In the genomic region with DNA sequence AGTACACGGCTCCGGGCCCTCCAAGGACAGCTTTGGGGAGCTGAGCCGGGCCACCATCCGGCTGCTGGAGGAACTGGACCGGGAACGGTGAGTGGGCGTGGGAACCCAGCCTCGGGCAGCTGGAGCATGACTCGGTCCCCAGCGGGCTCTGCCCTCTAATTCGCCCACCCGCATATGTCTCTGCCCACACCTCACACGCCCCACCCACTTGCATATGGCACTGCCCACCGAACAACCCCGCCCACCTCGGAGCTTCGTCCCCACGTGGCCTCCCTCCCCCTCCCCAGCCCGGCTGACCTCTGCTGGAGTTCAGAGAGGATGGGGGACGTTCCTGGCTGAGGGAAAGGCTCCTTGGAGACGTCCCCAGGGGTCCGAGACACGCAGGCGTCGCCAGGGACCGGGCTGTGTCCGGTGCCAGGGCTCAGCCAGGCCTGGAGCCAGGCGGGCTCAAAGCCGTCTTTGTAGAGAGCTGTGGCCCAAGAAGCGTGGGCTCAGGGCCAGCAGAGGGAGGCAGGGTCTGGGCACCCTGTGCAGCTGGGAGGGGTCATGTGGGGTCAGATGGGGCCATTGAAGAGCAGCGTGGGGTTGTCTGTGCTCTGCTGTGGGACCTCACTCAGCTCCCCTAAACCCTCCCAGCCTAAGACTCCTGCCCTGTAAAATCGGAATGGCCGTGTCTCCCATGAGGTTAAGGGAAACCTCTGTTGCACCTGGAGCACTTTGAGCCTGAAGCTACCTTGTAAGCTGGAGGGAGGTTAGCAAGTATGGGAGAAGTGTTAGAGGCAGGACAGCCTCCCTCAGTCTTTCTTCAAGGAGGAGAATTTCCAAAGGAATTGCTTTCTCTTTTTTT, we compare ENCODE assay signal across 1 cellular context.
A peak's percentile ranks its signal among the peaks of the same experiment; 100 is the strongest.
TF ChIP-seq lines count a peak whose summit lies in the region.

No MANE protein-coding gene starts in this region.

TF ChIP-seq in K562, 482 proteins besides CTCF, POLR2A, EP300 and RAD21 (continues in another document):
- TF ChIP-seq, protein P1, sequence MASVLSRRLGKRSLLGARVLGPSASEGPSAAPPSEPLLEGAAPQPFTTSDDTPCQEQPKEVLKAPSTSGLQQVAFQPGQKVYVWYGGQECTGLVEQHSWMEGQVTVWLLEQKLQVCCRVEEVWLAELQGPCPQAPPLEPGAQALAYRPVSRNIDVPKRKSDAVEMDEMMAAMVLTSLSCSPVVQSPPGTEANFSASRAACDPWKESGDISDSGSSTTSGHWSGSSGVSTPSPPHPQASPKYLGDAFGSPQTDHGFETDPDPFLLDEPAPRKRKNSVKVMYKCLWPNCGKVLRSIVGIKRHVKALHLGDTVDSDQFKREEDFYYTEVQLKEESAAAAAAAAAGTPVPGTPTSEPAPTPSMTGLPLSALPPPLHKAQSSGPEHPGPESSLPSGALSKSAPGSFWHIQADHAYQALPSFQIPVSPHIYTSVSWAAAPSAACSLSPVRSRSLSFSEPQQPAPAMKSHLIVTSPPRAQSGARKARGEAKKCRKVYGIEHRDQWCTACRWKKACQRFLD (CRISPR knock-in tag; IDR thresholded peaks at IDR 0.05), result no peak
- TF ChIP-seq, protein P2, sequence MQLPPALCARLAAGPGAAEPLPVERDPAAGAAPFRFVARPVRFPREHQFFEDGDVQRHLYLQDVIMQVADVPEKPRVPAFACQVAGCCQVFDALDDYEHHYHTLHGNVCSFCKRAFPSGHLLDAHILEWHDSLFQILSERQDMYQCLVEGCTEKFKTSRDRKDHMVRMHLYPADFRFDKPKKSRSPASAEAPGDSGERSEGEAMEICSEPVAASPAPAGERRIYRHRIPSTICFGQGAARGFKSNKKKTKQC (CRISPR knock-in tag; IDR thresholded peaks at IDR 0.05), result no peak
- TF ChIP-seq, protein P3, sequence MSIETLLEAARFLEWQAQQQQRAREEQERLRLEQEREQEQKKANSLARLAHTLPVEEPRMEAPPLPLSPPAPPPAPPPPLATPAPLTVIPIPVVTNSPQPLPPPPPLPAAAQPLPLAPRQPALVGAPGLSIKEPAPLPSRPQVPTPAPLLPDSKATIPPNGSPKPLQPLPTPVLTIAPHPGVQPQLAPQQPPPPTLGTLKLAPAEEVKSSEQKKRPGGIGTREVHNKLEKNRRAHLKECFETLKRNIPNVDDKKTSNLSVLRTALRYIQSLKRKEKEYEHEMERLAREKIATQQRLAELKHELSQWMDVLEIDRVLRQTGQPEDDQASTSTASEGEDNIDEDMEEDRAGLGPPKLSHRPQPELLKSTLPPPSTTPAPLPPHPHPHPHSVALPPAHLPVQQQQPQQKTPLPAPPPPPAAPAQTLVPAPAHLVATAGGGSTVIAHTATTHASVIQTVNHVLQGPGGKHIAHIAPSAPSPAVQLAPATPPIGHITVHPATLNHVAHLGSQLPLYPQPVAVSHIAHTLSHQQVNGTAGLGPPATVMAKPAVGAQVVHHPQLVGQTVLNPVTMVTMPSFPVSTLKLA (conservative IDR thresholded peaks at IDR 0.05), result peak in 1 of 2 experiments; percentile 52; a peak in 3 of 4 replicates
- no peak for TF ChIP-seq ZNF436 (CRISPR knock-in tag; IDR thresholded peaks at IDR 0.05)
- no peak for TF ChIP-seq NFE2 (IDR thresholded peaks at IDR 0.05; ENCODE audit: low read depth)
- peak; percentile 63 for TF ChIP-seq POLR2G (IDR thresholded peaks at IDR 0.05; ENCODE audit: low read depth, low read length)
- no peak for TF ChIP-seq RHOXF2B (CRISPR knock-in tag; conservative IDR thresholded peaks at IDR 0.05)
- no peak for TF ChIP-seq HSF4 (CRISPR knock-in tag; IDR thresholded peaks at IDR 0.05; ENCODE audit: borderline replicate concordance)
- TF ChIP-seq, protein P4, sequence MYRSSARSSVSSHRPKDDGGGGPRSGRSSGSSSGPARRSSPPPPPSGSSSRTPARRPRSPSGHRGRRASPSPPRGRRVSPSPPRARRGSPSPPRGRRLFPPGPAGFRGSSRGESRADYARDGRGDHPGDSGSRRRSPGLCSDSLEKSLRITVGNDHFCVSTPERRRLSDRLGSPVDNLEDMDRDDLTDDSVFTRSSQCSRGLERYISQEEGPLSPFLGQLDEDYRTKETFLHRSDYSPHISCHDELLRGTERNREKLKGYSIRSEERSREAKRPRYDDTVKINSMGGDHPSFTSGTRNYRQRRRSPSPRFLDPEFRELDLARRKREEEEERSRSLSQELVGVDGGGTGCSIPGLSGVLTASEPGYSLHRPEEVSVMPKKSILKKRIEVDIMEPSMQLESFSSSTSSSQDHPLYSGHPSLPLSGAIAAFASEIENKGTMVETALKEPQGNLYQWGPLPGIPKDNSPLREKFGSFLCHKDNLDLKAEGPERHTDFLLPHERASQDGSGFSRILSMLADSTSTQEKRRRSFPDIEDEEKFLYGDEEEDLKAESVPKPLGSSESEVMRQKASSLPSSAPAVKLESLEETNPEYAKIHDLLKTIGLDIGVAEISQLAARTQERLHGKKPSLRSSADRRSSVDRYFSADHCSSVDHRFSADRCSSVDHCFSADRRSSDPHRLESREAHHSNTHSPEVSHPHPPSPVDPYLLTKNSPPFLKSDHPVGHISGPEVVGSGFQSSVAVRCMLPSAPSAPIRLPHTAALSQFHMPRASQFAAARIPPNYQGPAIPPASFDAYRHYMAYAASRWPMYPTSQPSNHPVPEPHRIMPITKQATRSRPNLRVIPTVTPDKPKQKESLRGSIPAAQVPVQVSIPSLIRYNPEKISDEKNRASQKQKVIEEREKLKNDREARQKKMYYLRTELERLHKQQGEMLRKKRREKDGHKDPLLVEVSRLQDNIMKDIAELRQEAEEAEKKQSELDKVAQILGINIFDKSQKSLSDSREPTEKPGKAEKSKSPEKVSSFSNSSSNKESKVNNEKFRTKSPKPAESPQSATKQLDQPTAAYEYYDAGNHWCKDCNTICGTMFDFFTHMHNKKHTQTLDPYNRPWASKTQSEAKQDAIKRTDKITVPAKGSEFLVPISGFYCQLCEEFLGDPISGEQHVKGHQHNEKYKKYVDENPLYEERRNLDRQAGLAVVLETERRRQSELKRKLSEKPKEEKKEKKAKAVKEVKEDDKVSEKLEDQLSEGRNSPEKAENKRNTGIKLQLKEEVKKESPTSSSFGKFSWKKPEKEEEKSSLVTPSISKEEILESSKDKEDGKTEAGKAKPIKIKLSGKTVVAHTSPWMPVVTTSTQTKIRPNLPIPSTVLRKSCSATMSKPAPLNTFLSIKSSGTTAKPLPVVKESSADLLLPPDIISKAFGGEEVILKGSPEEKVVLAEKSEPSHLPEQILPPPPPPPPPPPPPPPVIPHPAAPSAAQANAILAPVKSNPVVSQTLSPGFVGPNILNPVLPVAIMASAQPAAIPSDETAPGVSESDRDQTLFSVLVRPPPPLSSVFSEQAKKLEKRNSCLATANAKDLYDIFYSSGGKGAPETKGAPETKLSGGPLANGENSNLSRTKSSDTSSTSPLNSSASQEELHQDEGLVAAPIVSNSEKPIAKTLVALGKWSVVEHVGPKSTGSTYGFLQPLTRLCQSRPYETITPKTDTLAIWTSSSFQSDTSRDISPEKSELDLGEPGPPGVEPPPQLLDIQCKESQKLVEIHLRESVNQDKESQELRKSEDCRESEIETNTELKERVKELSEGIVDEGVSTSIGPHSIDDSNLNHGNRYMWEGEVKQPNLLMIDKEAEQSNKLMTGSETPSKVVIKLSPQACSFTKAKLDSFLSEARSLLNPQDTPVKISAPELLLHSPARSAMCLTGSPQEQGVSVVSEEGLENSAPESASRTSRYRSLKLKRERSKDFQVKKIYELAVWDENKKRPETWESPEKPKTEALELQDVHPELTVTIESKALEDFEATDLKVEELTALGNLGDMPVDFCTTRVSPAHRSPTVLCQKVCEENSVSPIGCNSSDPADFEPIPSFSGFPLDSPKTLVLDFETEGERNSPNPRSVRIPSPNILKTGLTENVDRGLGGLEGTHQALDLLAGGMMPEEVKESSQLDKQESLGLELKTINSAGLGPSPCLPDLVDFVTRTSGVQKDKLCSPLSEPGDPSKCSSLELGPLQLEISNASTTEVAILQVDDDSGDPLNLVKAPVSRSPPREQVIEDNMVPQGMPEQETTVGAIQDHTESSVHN (IDR thresholded peaks at IDR 0.05; ENCODE audit: borderline replicate concordance in 1 of 2, low read depth in 1 of 2), result no peak
- TF ChIP-seq, protein P5, sequence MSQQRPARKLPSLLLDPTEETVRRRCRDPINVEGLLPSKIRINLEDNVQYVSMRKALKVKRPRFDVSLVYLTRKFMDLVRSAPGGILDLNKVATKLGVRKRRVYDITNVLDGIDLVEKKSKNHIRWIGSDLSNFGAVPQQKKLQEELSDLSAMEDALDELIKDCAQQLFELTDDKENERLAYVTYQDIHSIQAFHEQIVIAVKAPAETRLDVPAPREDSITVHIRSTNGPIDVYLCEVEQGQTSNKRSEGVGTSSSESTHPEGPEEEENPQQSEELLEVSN (IDR thresholded peaks at IDR 0.05; ENCODE audit: borderline replicate concordance in 1 of 2, extremely low read depth in 1 of 2, insufficient read depth in 1 of 2, insufficient read length in 1 of 2, low read depth in 1 of 2, low read length in 1 of 2, poor library complexity in 1 of 2, severe bottlenecking in 1 of 2), result peak in 1 of 2 experiments; percentile 48
- TF ChIP-seq, protein P6, sequence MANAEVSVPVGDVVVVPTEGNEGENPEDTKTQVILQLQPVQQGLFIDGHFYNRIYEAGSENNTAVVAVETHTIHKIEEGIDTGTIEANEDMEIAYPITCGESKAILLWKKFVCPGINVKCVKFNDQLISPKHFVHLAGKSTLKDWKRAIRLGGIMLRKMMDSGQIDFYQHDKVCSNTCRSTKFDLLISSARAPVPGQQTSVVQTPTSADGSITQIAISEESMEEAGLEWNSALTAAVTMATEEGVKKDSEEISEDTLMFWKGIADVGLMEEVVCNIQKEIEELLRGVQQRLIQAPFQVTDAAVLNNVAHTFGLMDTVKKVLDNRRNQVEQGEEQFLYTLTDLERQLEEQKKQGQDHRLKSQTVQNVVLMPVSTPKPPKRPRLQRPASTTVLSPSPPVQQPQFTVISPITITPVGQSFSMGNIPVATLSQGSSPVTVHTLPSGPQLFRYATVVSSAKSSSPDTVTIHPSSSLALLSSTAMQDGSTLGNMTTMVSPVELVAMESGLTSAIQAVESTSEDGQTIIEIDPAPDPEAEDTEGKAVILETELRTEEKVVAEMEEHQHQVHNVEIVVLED (CRISPR knock-in tag; IDR thresholded peaks at IDR 0.05), result no peak
- TF ChIP-seq ZNF347 (CRISPR knock-in tag; IDR thresholded peaks at IDR 0.05; ENCODE audit: low read depth), result no peak
- TF ChIP-seq, protein P7, sequence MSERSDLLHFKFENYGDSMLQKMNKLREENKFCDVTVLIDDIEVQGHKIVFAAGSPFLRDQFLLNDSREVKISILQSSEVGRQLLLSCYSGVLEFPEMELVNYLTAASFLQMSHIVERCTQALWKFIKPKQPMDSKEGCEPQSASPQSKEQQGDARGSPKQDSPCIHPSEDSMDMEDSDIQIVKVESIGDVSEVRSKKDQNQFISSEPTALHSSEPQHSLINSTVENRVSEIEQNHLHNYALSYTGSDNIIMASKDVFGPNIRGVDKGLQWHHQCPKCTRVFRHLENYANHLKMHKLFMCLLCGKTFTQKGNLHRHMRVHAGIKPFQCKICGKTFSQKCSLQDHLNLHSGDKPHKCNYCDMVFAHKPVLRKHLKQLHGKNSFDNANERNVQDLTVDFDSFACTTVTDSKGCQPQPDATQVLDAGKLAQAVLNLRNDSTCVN (CRISPR knock-in tag; IDR thresholded peaks at IDR 0.05), result no peak
- 0 out of 4 replicates have a peak, but pooled peaks of 1 of the 2 experiments have one; percentile 23 for TF ChIP-seq SIN3A (IDR thresholded peaks at IDR 0.05; ENCODE audit: borderline replicate concordance in 2 of 2, control insufficient read depth in 1 of 2, low read depth in 2 of 2, low read length in 2 of 2)
- peak; percentile 46 for TF ChIP-seq NFIC (IDR thresholded peaks at IDR 0.05)
- peak; percentile 2; the same call in 1 of the 2 replicates for TF ChIP-seq ZBTB7A (IDR thresholded peaks at IDR 0.05; ENCODE audit: borderline replicate concordance, control insufficient read depth, low read depth, low read length)
- TF ChIP-seq, protein P8, sequence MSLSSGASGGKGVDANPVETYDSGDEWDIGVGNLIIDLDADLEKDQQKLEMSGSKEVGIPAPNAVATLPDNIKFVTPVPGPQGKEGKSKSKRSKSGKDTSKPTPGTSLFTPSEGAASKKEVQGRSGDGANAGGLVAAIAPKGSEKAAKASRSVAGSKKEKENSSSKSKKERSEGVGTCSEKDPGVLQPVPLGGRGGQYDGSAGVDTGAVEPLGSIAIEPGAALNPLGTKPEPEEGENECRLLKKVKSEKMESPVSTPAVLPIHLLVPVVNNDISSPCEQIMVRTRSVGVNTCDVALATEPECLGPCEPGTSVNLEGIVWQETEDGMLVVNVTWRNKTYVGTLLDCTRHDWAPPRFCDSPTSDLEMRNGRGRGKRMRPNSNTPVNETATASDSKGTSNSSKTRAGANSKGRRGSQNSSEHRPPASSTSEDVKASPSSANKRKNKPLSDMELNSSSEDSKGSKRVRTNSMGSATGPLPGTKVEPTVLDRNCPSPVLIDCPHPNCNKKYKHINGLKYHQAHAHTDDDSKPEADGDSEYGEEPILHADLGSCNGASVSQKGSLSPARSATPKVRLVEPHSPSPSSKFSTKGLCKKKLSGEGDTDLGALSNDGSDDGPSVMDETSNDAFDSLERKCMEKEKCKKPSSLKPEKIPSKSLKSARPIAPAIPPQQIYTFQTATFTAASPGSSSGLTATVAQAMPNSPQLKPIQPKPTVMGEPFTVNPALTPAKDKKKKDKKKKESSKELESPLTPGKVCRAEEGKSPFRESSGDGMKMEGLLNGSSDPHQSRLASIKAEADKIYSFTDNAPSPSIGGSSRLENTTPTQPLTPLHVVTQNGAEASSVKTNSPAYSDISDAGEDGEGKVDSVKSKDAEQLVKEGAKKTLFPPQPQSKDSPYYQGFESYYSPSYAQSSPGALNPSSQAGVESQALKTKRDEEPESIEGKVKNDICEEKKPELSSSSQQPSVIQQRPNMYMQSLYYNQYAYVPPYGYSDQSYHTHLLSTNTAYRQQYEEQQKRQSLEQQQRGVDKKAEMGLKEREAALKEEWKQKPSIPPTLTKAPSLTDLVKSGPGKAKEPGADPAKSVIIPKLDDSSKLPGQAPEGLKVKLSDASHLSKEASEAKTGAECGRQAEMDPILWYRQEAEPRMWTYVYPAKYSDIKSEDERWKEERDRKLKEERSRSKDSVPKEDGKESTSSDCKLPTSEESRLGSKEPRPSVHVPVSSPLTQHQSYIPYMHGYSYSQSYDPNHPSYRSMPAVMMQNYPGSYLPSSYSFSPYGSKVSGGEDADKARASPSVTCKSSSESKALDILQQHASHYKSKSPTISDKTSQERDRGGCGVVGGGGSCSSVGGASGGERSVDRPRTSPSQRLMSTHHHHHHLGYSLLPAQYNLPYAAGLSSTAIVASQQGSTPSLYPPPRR (CRISPR knock-in tag; IDR thresholded peaks at IDR 0.05; ENCODE audit: borderline replicate concordance), result no peak
- TF ChIP-seq, protein P9, sequence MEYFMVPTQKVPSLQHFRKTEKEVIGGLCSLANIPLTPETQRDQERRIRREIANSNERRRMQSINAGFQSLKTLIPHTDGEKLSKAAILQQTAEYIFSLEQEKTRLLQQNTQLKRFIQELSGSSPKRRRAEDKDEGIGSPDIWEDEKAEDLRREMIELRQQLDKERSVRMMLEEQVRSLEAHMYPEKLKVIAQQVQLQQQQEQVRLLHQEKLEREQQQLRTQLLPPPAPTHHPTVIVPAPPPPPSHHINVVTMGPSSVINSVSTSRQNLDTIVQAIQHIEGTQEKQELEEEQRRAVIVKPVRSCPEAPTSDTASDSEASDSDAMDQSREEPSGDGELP (CRISPR knock-in tag; IDR thresholded peaks at IDR 0.05; ENCODE audit: borderline replicate concordance), result peak; percentile 82
- TF ChIP-seq SMAD1 (IDR thresholded peaks at IDR 0.05; ENCODE audit: low read depth, low read length, partially characterized antibody), result no peak
- TF ChIP-seq RBFOX2 (IDR thresholded peaks at IDR 0.05; ENCODE audit: low read depth, low read length), result no peak
- TF ChIP-seq RBM25 (IDR thresholded peaks at IDR 0.05; ENCODE audit: low read depth, low read length, severe bottlenecking), result no peak
- no peak for TF ChIP-seq ZNF263 (CRISPR knock-in tag; IDR thresholded peaks at IDR 0.05; ENCODE audit: borderline replicate concordance)
